1 cellular context compared by ENCODE assay signal in genomic region chr7:139976838-139977656, GRCh38.
A peak's percentile ranks its signal among the peaks of the same experiment; 100 is the strongest.
TF ChIP-seq lines count a peak whose summit lies in the region.

No MANE protein-coding gene starts in this region.

TF ChIP-seq in K562, 482 proteins besides CTCF, POLR2A, EP300 and RAD21 (continued from another document and continues in another):
- TF ChIP-seq ZNF507 (tag; conservative IDR thresholded peaks at IDR 0.05): no peak
- no peak for TF ChIP-seq ZZZ3 (IDR thresholded peaks at IDR 0.05)
- TF ChIP-seq FOXP1 (CRISPR knock-in tag; IDR thresholded peaks at IDR 0.05): peak; percentile 6; the same call in 1 of the 2 replicates
- no peak for TF ChIP-seq PRMT5 (CRISPR knock-in tag; IDR thresholded peaks at IDR 0.05)
- no peak for TF ChIP-seq RBM22 (IDR thresholded peaks at IDR 0.05; ENCODE audit: low read depth, low read length, poor library complexity, severe bottlenecking)
- TF ChIP-seq NRF1 (conservative IDR thresholded peaks at IDR 0.05 in 1 of 2, IDR thresholded peaks at IDR 0.05 in 1 of 2): peak; percentile 18 to 29; a peak in 3 of 4 replicates
- TF ChIP-seq E2F4 (CRISPR knock-in tag; IDR thresholded peaks at IDR 0.05; ENCODE audit: low read depth): no peak
- no peak for TF ChIP-seq WHSC1 (IDR thresholded peaks at IDR 0.05; ENCODE audit: low read length)
- no peak for TF ChIP-seq NFIX (CRISPR knock-in tag; IDR thresholded peaks at IDR 0.05; ENCODE audit: low read depth)
- no peak for TF ChIP-seq RBM15 (IDR thresholded peaks at IDR 0.05; ENCODE audit: insufficient read depth, low read length)
- no peak for TF ChIP-seq TEAD2 (tag; IDR thresholded peaks at IDR 0.05)
- TF ChIP-seq HINFP (tag; conservative IDR thresholded peaks at IDR 0.05; ENCODE audit: low read depth): no peak
- no peak for TF ChIP-seq ZNF583 (CRISPR knock-in tag; IDR thresholded peaks at IDR 0.05)
- TF ChIP-seq COPS2 (conservative IDR thresholded peaks at IDR 0.05): no peak
- TF ChIP-seq TCF15 (CRISPR knock-in tag; IDR thresholded peaks at IDR 0.05): no peak
- TF ChIP-seq KDM4B (IDR thresholded peaks at IDR 0.05; ENCODE audit: borderline replicate concordance in 2 of 2, low read depth in 1 of 2): no peak
- no peak for TF ChIP-seq PHF21A (IDR thresholded peaks at IDR 0.05; ENCODE audit: borderline replicate concordance, low read depth)
- TF ChIP-seq SP2 (IDR thresholded peaks at IDR 0.05; ENCODE audit: extremely low read depth, low read depth, low read length, poor library complexity, severe bottlenecking): no peak
- TF ChIP-seq JUNB (CRISPR knock-in tag; conservative IDR thresholded peaks at IDR 0.05): no peak
- TF ChIP-seq TRIM25 (IDR thresholded peaks at IDR 0.05; ENCODE audit: borderline replicate concordance): peak; percentile 72; the same call in 1 of the 2 replicates
- TF ChIP-seq C11orf30 (IDR thresholded peaks at IDR 0.05; ENCODE audit: low read depth): no peak
- no peak for TF ChIP-seq STAG1 (CRISPR knock-in tag; IDR thresholded peaks at IDR 0.05; ENCODE audit: borderline replicate concordance)
- TF ChIP-seq SRF (CRISPR knock-in tag; IDR thresholded peaks at IDR 0.05): no peak; a peak in 2 of 4 replicates
- no peak for TF ChIP-seq MXD1 (CRISPR knock-in tag; IDR thresholded peaks at IDR 0.05; ENCODE audit: borderline replicate concordance, poor library complexity, severe bottlenecking)
- TF ChIP-seq THRB (CRISPR knock-in tag; conservative IDR thresholded peaks at IDR 0.05): peak; percentile 40; the same call in 1 of the 2 replicates
- TF ChIP-seq MBD2 (IDR thresholded peaks at IDR 0.05; ENCODE audit: borderline replicate concordance, low read depth): peak; percentile 64; the same call in 1 of the 2 replicates
- TF ChIP-seq TAF15 (IDR thresholded peaks at IDR 0.05; ENCODE audit: low read depth, low read length): no peak
- no peak for TF ChIP-seq XRCC5 (IDR thresholded peaks at IDR 0.05; ENCODE audit: low read depth, low read length)
- no peak for TF ChIP-seq SREBF1 (IDR thresholded peaks at IDR 0.05; ENCODE audit: borderline replicate concordance, low read depth, low read length)
- no peak for TF ChIP-seq KLF13 (tag; IDR thresholded peaks at IDR 0.05; ENCODE audit: borderline replicate concordance, low read depth)
- peak; percentile 40; the same call in 1 of the 2 replicates for TF ChIP-seq GTF2E2 (tag; IDR thresholded peaks at IDR 0.05)
- no peak for TF ChIP-seq HIVEP1 (CRISPR knock-in tag; IDR thresholded peaks at IDR 0.05)
- TF ChIP-seq CBFB (CRISPR knock-in tag; IDR thresholded peaks at IDR 0.05): 0 out of 2 replicates have a peak, but pooled peaks have one; percentile 47
- TF ChIP-seq ZNF398 (CRISPR knock-in tag; IDR thresholded peaks at IDR 0.05): no peak
- no peak for TF ChIP-seq MAFK (IDR thresholded peaks at IDR 0.05; ENCODE audit: low read length)
- no peak for TF ChIP-seq ZNF512 (tag; IDR thresholded peaks at IDR 0.05)
- TF ChIP-seq ETV5 (CRISPR knock-in tag; IDR thresholded peaks at IDR 0.05; ENCODE audit: low read depth): no peak
- TF ChIP-seq KHSRP (IDR thresholded peaks at IDR 0.05): peak; percentile 65
- TF ChIP-seq ATF6 (CRISPR knock-in tag; IDR thresholded peaks at IDR 0.05): no peak
- no peak for TF ChIP-seq ZNF133 (CRISPR knock-in tag; IDR thresholded peaks at IDR 0.05)
- TF ChIP-seq ZNF324 (CRISPR knock-in tag; IDR thresholded peaks at IDR 0.05): no peak; the same call in 1 of the 2 replicates
- no peak for TF ChIP-seq DEAF1 (CRISPR knock-in tag; IDR thresholded peaks at IDR 0.05)
- no peak for TF ChIP-seq MITF (IDR thresholded peaks at IDR 0.05)
- no peak for TF ChIP-seq E2F6 (IDR thresholded peaks at IDR 0.05; ENCODE audit: borderline replicate concordance in 1 of 2, extremely low read depth in 1 of 2, insufficient read depth in 1 of 2, insufficient read length in 1 of 2, low read depth in 1 of 2, low read length in 1 of 2, poor library complexity in 1 of 2, severe bottlenecking in 1 of 2)
- no peak for TF ChIP-seq HNRNPH1 (optimal IDR thresholded peaks at IDR 0.05; ENCODE audit: low read depth, low read length)
- TF ChIP-seq LARP7 (IDR thresholded peaks at IDR 0.05): peak; percentile 89; the same call in 1 of the 2 replicates
- TF ChIP-seq STAT5A (IDR thresholded peaks at IDR 0.05; ENCODE audit: borderline replicate concordance, low read length): no peak
- no peak for TF ChIP-seq CBX8 (IDR thresholded peaks at IDR 0.05; ENCODE audit: borderline replicate concordance, extremely low read depth, low read depth, low read length, poor library complexity, severe bottlenecking)
- TF ChIP-seq MCM7 (IDR thresholded peaks at IDR 0.05): no peak
- TF ChIP-seq TBP (optimal IDR thresholded peaks at IDR 0.05; ENCODE audit: low read depth, low read length): peak; percentile 67
- TF ChIP-seq MEF2D (tag; conservative IDR thresholded peaks at IDR 0.05; ENCODE audit: low read depth): peak; percentile 41
- no peak; the same call in none of the 2 replicates for TF ChIP-seq BRD4 (IDR thresholded peaks at IDR 0.05)
- TF ChIP-seq SUPT5H (IDR thresholded peaks at IDR 0.05): peak; percentile 96
- TF ChIP-seq ZNF436 (CRISPR knock-in tag; IDR thresholded peaks at IDR 0.05): no peak
